ENCODE assay signal across 26 cellular contexts in genomic region chr12:4717806-4718205, GRCh38. TPM values are rescaled to one million over a fixed set of nuclear protein-coding genes. Genes with fewer than 3 reads are reported as not detected.
DNase-seq lines count a peak whose midpoint lies in the region; ATAC-seq and TF ChIP-seq lines count a peak whose summit lies in the region.
"Had no signal": no experiment of that assay in that cellular context is flagged by ENCODE, and none has a peak within 500 bp of the region (broad histone marks: within the 10 kb centered on the region; RNA-seq: fewer than 3 reads in every experiment).

No MANE protein-coding gene starts in this region.

- no peaks in the 10 kb centered on the region for H3K9me3 ChIP-seq in HCT116 (ENCODE audit: control insufficient read depth in 1 of 2, insufficient read depth in 1 of 2, low read depth in 1 of 2, low read length in 2 of 2)
- H3K9me3 ChIP-seq: A549, Caco-2 had no signal

- CTCF ChIA-PET in activated CD4-positive, alpha-beta T cell treated with anti-CD3 and anti-CD28 coated beads for 36 hours (lab: Charles Lee) = no interaction called here
- CTCF ChIA-PET in activated CD4-positive, alpha-beta T cell treated with anti-CD3 and anti-CD28 coated beads, Interleukin-2, amount 10 ng/mL, durations not matched to agents 7 days and 5 days (lab: Charles Lee) = interaction anchor here (0.5 kb wide), 1 partner anchor 735 kb away, joined by 3 read pairs; no protein-coding TSS in a partner anchor
- CTCF ChIA-PET in HCT116 (lab: Charles Lee) (no interaction called here), WTC11 (lab: Charles Lee) (interaction anchor here (1.4 kb wide), 1 partner anchor 138 kb away, joined by 5 read pairs; no protein-coding TSS in a partner anchor)

- H3K36me3 Mint-ChIP-seq in activated CD4-positive, alpha-beta T cell treated with anti-CD3 and anti-CD28 coated beads for 36 hours (ENCODE audit: low read depth) = no peaks in the 10 kb centered on the region
- H3K36me3 Mint-ChIP-seq in activated CD4-positive, alpha-beta T cell treated with anti-CD3 and anti-CD28 coated beads, Interleukin-2, amount 10 ng/mL, durations not matched to agents 7 days and 5 days (ENCODE audit: low read depth) = no peaks in the 10 kb centered on the region
- H3K36me3 Mint-ChIP-seq in WTC11 = no peaks in the 10 kb centered on the region
- H3K36me3 Mint-ChIP-seq: T-cell had no signal

- H2AK5ac ChIP-seq in mesendoderm (ENCODE audit: low read length) = no peak overlapping the region

- no peak for ATAC-seq in activated CD4-positive, alpha-beta T cell treated with anti-CD3 and anti-CD28 coated beads for 36 hours
- ATAC-seq in HCT116 (0 out of 2 replicates have a peak, but pooled peaks have one; percentile 42), WTC11 (peak; percentile 18), HG03039 (IDR thresholded peaks at IDR 0.05; ENCODE audit: unreplicated experiment) (no peak)
- ATAC-seq: A549, SK-N-SH treated with all-trans-retinoic acid at 6 μM for 48 hours, T-cell had no signal

- no peak overlapping the region for H2BK120ac ChIP-seq in mesendoderm (ENCODE audit: low read depth, low read length)

- peak; percentile 9 for DNase-seq in activated CD4-positive, alpha-beta T cell treated with anti-CD3 and anti-CD28 coated beads for 36 hours
- DNase-seq in activated CD4-positive, alpha-beta T cell treated with anti-CD3 and anti-CD28 coated beads, Interleukin-2, amount 10 ng/mL, durations not matched to agents 7 days and 5 days = no peak
- no peak for DNase-seq in HCT116 (ENCODE audit: low read depth, low spot score)
- DNase-seq in WTC11 (ENCODE audit: low spot score) = no peak
- DNase-seq in mesendoderm = peak; percentile 67
- DNase-seq in epidermal melanocyte (ENCODE audit: insufficient read length, low spot score) = no peak
- no peak for DNase-seq in NCI-H1092 treated with DMSO at 0.1 percent for 48 hours (lab: John Stamatoyannopoulos, UW)
- DNase-seq: CD4-positive, alpha-beta T cell; GF-D8; H7; MV-4-11; NCI-H1417; NCI-H1930; NCI-H2171 treated with DMSO at 0.1 percent for 48 hours; NCI-H446 treated with DMSO at 0.1 percent for 48 hours; NCI-H69; PC-9; SIG-M5; T-cell had no signal

- no peak overlapping the region for H3K27ac ChIP-seq in HCT116 (ENCODE audit: low read depth, low read length)
- no peak overlapping the region for H3K27ac ChIP-seq in mesendoderm (ENCODE audit: low read depth, low read length)
- H3K27ac ChIP-seq: A549, KMS-11, PC-9, RWPE1 had no signal

- no peak overlapping the region for H2AFZ ChIP-seq in HCT116 (ENCODE audit: low read depth, low read length, poor library complexity, severe bottlenecking)
- H2AFZ ChIP-seq: PC-9 had no signal

- H3K18ac ChIP-seq in mesendoderm (ENCODE audit: low read length) = no peak overlapping the region

- H3K4me3 ChIP-seq in HCT116 (replicated peaks in 1 of 2; ENCODE audit: low read depth in 1 of 2, low read length in 2 of 2) (no peak overlapping the region), mesendoderm (ENCODE audit: low read length) (no peak overlapping the region)
- H3K4me3 ChIP-seq: A549, PC-9 had no signal

- H2BK15ac ChIP-seq in mesendoderm (replicated peaks; ENCODE audit: low read depth) = no peak overlapping the region

- H3K27me3 ChIP-seq in HCT116 (ENCODE audit: insufficient read depth, low read length) (peaks cover 29% of the 10 kb centered on the region), mesendoderm (ENCODE audit: insufficient read depth, low read length, poor library complexity) (no peaks in the 10 kb centered on the region)

- no CpG with 5 or more reads among the region's 1 CpG for WGBS in mesendoderm (ENCODE audit: extremely low coverage, insufficient coverage, low lambda C conversion rate)

- no peaks in the 10 kb centered on the region for H3K9me2 ChIP-seq in HCT116 (ENCODE audit: insufficient read depth)

- H2BK5ac ChIP-seq in mesendoderm (ENCODE audit: low read length) = no peak overlapping the region

- TF ChIP-seq CTCF in HCT116 (IDR thresholded peaks at IDR 0.05 in 2 of 3, conservative IDR thresholded peaks at IDR 0.05 in 1 of 3; ENCODE audit: borderline replicate concordance in 1 of 3, insufficient read depth in 1 of 3, low read depth in 2 of 3, low read length in 2 of 3) (no peak), WTC11 (IDR thresholded peaks at IDR 0.05) (no peak)

- no peaks in the 10 kb centered on the region for H3K9me3 Mint-ChIP-seq in activated CD4-positive, alpha-beta T cell treated with anti-CD3 and anti-CD28 coated beads for 36 hours (ENCODE audit: low read depth)
- H3K9me3 Mint-ChIP-seq in activated CD4-positive, alpha-beta T cell treated with anti-CD3 and anti-CD28 coated beads, Interleukin-2, amount 10 ng/mL, durations not matched to agents 7 days and 5 days = no peaks in the 10 kb centered on the region
- H3K9me3 Mint-ChIP-seq in WTC11 = no peaks in the 10 kb centered on the region
- H3K9me3 Mint-ChIP-seq: CD4-positive, alpha-beta T cell; T-cell had no signal

- H3K4me3 Mint-ChIP-seq in activated CD4-positive, alpha-beta T cell treated with anti-CD3 and anti-CD28 coated beads for 36 hours = no peak overlapping the region
- no peak overlapping the region for H3K4me3 Mint-ChIP-seq in activated CD4-positive, alpha-beta T cell treated with anti-CD3 and anti-CD28 coated beads, Interleukin-2, amount 10 ng/mL, durations not matched to agents 7 days and 5 days
- H3K4me3 Mint-ChIP-seq in WTC11 = no peak overlapping the region
- H3K4me3 Mint-ChIP-seq: CD4-positive, alpha-beta T cell; T-cell had no signal

- no peak for TF ChIP-seq POLR2A in HCT116 (IDR thresholded peaks at IDR 0.05; ENCODE audit: borderline replicate concordance, extremely low read depth, insufficient read depth, insufficient read length)

- H3K27me3 Mint-ChIP-seq in activated CD4-positive, alpha-beta T cell treated with anti-CD3 and anti-CD28 coated beads for 36 hours = peaks cover 26% of the 10 kb centered on the region
- H3K27me3 Mint-ChIP-seq in activated CD4-positive, alpha-beta T cell treated with anti-CD3 and anti-CD28 coated beads, Interleukin-2, amount 10 ng/mL, durations not matched to agents 7 days and 5 days = peaks cover 36% of the 10 kb centered on the region
- H3K27me3 Mint-ChIP-seq in WTC11 (ENCODE audit: low read depth) = no peaks in the 10 kb centered on the region

- H4K20me1 ChIP-seq in HCT116 (ENCODE audit: insufficient read depth) = no peaks in the 10 kb centered on the region

- RAD21 ChIA-PET in HCT116 (lab: Charles Lee; ENCODE audit: low non-redundant PET in 1 of 2, low total read pairs in 2 of 2, uncharacterized antibody in 2 of 2, unreplicated experiment in 2 of 2) = no interaction called here

- intact Hi-C loops in activated CD4-positive, alpha-beta T cell treated with anti-CD3 and anti-CD28 coated beads for 36 hours (cut with DNase I, micrococcal nuclease) = no loop called here
- intact Hi-C loops in HCT116 (cut with micrococcal nuclease) = no loop called here

- TF ChIP-seq RAD21 in HCT116 (IDR thresholded peaks at IDR 0.05; ENCODE audit: low read depth) = no peak

- H4K5ac ChIP-seq in mesendoderm (ENCODE audit: low read length) = no peak overlapping the region

- no peak overlapping the region for H3K27ac Mint-ChIP-seq in activated CD4-positive, alpha-beta T cell treated with anti-CD3 and anti-CD28 coated beads for 36 hours
- no peak overlapping the region for H3K27ac Mint-ChIP-seq in activated CD4-positive, alpha-beta T cell treated with anti-CD3 and anti-CD28 coated beads, Interleukin-2, amount 10 ng/mL, durations not matched to agents 7 days and 5 days
- peak overlapping the region; percentile 24 for H3K27ac Mint-ChIP-seq in WTC11
- H3K27ac Mint-ChIP-seq: CD4-positive, alpha-beta T cell; T-cell had no signal

- POLR2A ChIA-PET in activated CD4-positive, alpha-beta T cell treated with anti-CD3 and anti-CD28 coated beads for 36 hours (lab: Charles Lee) = no interaction called here
- POLR2A ChIA-PET in activated CD4-positive, alpha-beta T cell treated with anti-CD3 and anti-CD28 coated beads, Interleukin-2, amount 10 ng/mL, durations not matched to agents 7 days and 5 days (lab: Charles Lee) = no interaction called here
- POLR2A ChIA-PET in HCT116 (lab: Charles Lee) (no interaction called here), WTC11 (lab: Charles Lee) (no interaction called here)

- H3K79me2 ChIP-seq in HCT116 (ENCODE audit: insufficient read depth, low read length) = no peaks in the 10 kb centered on the region
- no peaks in the 10 kb centered on the region for H3K79me2 ChIP-seq in mesendoderm (ENCODE audit: control insufficient read depth, insufficient read depth, low read length)

- no peak overlapping the region for H3K4me2 ChIP-seq in HCT116 (ENCODE audit: low read length)
- no peak overlapping the region for H3K4me2 ChIP-seq in mesendoderm (ENCODE audit: low read length)
- H3K4me2 ChIP-seq: A549, KMS-11, PC-9 had no signal

- H3K56ac ChIP-seq in mesendoderm (ENCODE audit: low read length) = no peak overlapping the region

- H3K79me1 ChIP-seq in mesendoderm (ENCODE audit: low read length) = no peaks in the 10 kb centered on the region

- no TSS peak for BruUV-seq in HCT116 (replicated peaks; lab: Mats Ljungman, UMichigan)

- H3K4ac ChIP-seq in mesendoderm (ENCODE audit: low read depth, low read length) = no peak overlapping the region

- H3K36me3 ChIP-seq in HCT116 (ENCODE audit: control insufficient read depth in 1 of 2, insufficient read depth in 2 of 2, low read length in 2 of 2) (no peaks in the 10 kb centered on the region), mesendoderm (ENCODE audit: control insufficient read depth, insufficient read depth, low read length) (no peaks in the 10 kb centered on the region)

- H3K4me1 ChIP-seq in HCT116 (ENCODE audit: control insufficient read depth in 1 of 2, insufficient read depth in 2 of 2, low read length in 2 of 2) = no peaks in the 10 kb centered on the region
- peaks cover 5% of the 10 kb centered on the region for H3K4me1 ChIP-seq in mesendoderm (ENCODE audit: control insufficient read depth, low read depth, low read length)
- H3K4me1 ChIP-seq: A549 had no signal

- H3K4me1 Mint-ChIP-seq in activated CD4-positive, alpha-beta T cell treated with anti-CD3 and anti-CD28 coated beads for 36 hours = no peaks in the 10 kb centered on the region
- H3K4me1 Mint-ChIP-seq in activated CD4-positive, alpha-beta T cell treated with anti-CD3 and anti-CD28 coated beads, Interleukin-2, amount 10 ng/mL, durations not matched to agents 7 days and 5 days = no peaks in the 10 kb centered on the region
- H3K4me1 Mint-ChIP-seq in WTC11 = peaks cover 58% of the 10 kb centered on the region
- H3K4me1 Mint-ChIP-seq: T-cell had no signal

- H3K9ac ChIP-seq in HCT116 (ENCODE audit: low read length) (no peak overlapping the region), mesendoderm (ENCODE audit: low read length) (no peak overlapping the region)
- H3K9ac ChIP-seq: KMS-11 had no signal

- H4K8ac ChIP-seq in mesendoderm (ENCODE audit: low read depth, low read length) = no peak overlapping the region

- H3K23ac ChIP-seq in mesendoderm (ENCODE audit: low read length) = no peak overlapping the region

RNA-seq across cellular contexts. Expression of gene GALNT8, which starts 2.4 kb away (rescaled TPM):
- under 1 TPM; 0.73 to 0.76 TPM for total RNA-seq in activated CD4-positive, alpha-beta T cell treated with anti-CD3 and anti-CD28 coated beads for 36 hours
- total RNA-seq in activated CD4-positive, alpha-beta T cell treated with anti-CD3 and anti-CD28 coated beads, Interleukin-2, amount 10 ng/mL, durations not matched to agents 7 days and 5 days = 1 to 10 TPM in 1 of 2 experiments, under 1 TPM in 1; 0.85 to 1.0 TPM
- total RNA-seq in HCT116 (2021; ENCODE audit: unreplicated experiment) (not detected), WTC11 (2021) (6.0 to 8.8 TPM (median 7.2 TPM) in 3 replicates)
- polyA plus RNA-seq in HCT116 (2012) = 0.13 TPM in 1 of 2 replicates, not detected in the other
- polyA plus RNA-seq in mesendoderm (2013, experiment 1 of 2) = 1.9 TPM
- polyA plus RNA-seq in mesendoderm (2013, experiment 2 of 2) = 2.0 TPM
- total RNA-seq: Caco-2, PC-9 had no signal
- polyA plus RNA-seq: A549, BJ had no signal

Comparison
In these comparisons a context has a peak if more than half of its experiments do, and no peak if none do; other contexts are left out.
1. DNase-seq: peak in activated CD4-positive, alpha-beta T cell treated with anti-CD3 and anti-CD28 coated beads for 36 hours (single experiment) and mesendoderm (single experiment); none in activated CD4-positive, alpha-beta T cell treated with anti-CD3 and anti-CD28 coated beads, Interleukin-2, amount 10 ng/mL, durations not matched to agents 7 days and 5 days (single experiment), HCT116 (single experiment), WTC11 (single experiment), epidermal melanocyte (single experiment) and NCI-H1092 treated with DMSO at 0.1 percent for 48 hours (single experiment).
2. CTCF ChIA-PET loops: an anchor here in activated CD4-positive, alpha-beta T cell treated with anti-CD3 and anti-CD28 coated beads, Interleukin-2, amount 10 ng/mL, durations not matched to agents 7 days and 5 days (0.5 kb wide) and WTC11 (1.4 kb wide); none called in activated CD4-positive, alpha-beta T cell treated with anti-CD3 and anti-CD28 coated beads for 36 hours and HCT116.
3. ATAC-seq: peak in HCT116 (single experiment) and WTC11 (single experiment); none in activated CD4-positive, alpha-beta T cell treated with anti-CD3 and anti-CD28 coated beads for 36 hours (single experiment) and HG03039 (single experiment).